Comparison of ENCODE assay signal across 20 cellular contexts in genomic region chr11:14112721-14113120, GRCh38.
"Had no signal": no experiment of that assay in that cellular context is flagged by ENCODE, and none has a peak within 500 bp of the region (broad histone marks: within the 10 kb centered on the region; RNA-seq: fewer than 3 reads in every experiment).

No MANE protein-coding gene starts in this region.

- H3K9me3 ChIP-seq: heart right ventricle, thoracic aorta, transverse colon had no signal

- H3K4me3 Mint-ChIP-seq: naive thymus-derived CD4-positive, alpha-beta T cell; neural crest cell; stimulated activated naive B cell treated with anti-CD40 and anti-IgM and Interleukin-4, amounts not matched to agents 10 μg/mL and 1 μg/mL and 100 μg/mL, for 72 hours; stimulated activated naive CD8-positive, alpha-beta T cell treated with anti-CD3 and anti-CD28 coated beads, Interleukin-15, amount 100 ng/mL, for 72 hours had no signal

- H3K27ac Mint-ChIP-seq: naive thymus-derived CD4-positive, alpha-beta T cell; stimulated activated naive B cell treated with anti-CD40 and anti-IgM and Interleukin-4, amounts not matched to agents 10 μg/mL and 1 μg/mL and 100 μg/mL, for 72 hours; stimulated activated naive CD8-positive, alpha-beta T cell treated with anti-CD3 and anti-CD28 coated beads, Interleukin-15, amount 100 ng/mL, for 72 hours had no signal

- FAIRE-seq: frontal cortex, islet of Langerhans had no signal

- ATAC-seq: esophagus mucosa; heart right ventricle; naive thymus-derived CD4-positive, alpha-beta T cell; sciatic nerve; stimulated activated naive B cell treated with anti-CD40 and anti-IgM and Interleukin-4, amounts not matched to agents 10 μg/mL and 1 μg/mL and 100 μg/mL, for 72 hours; stimulated activated naive CD8-positive, alpha-beta T cell treated with anti-CD3 and anti-CD28 coated beads, Interleukin-15, amount 100 ng/mL, for 72 hours had no signal

- H3K27me3 ChIP-seq: dorsolateral prefrontal cortex, heart right ventricle, transverse colon had no signal

- H3K4me3 ChIP-seq: dorsolateral prefrontal cortex, heart right ventricle, thoracic aorta, transverse colon had no signal

- H3K36me3 ChIP-seq: heart right ventricle, thoracic aorta, transverse colon had no signal

- DNase-seq: cortex of kidney; effector CD8-positive, alpha-beta T cell; heart right ventricle; hypothalamus; kidney glomerular epithelial cell; mesendoderm; naive thymus-derived CD4-positive, alpha-beta T cell; posterior cingulate gyrus; stimulated activated CD4-positive, alpha-beta T cell treated with anti-CD3 and anti-CD28 coated beads, Interleukin-2, amount 100 ng/mL, for 24 hours; stimulated activated CD4-positive, alpha-beta T cell treated with anti-CD3 and anti-CD28 coated beads, Interleukin-4, amount 100 ng/mL, for 4 hours; stimulated activated naive B cell treated with anti-CD40 and anti-IgM and Interleukin-4, amounts not matched to agents 10 μg/mL and 1 μg/mL and 100 μg/mL, for 72 hours; stimulated activated naive CD8-positive, alpha-beta T cell treated with anti-CD3 and anti-CD28 coated beads, Interleukin-15, amount 100 ng/mL, for 72 hours; transverse colon had no signal

- H3K27ac ChIP-seq: heart right ventricle, thoracic aorta, transverse colon had no signal

- H3K27me3 Mint-ChIP-seq: stimulated activated naive CD8-positive, alpha-beta T cell treated with anti-CD3 and anti-CD28 coated beads, Interleukin-15, amount 100 ng/mL, for 72 hours had no signal

- H3K36me3 Mint-ChIP-seq: stimulated activated naive B cell treated with anti-CD40 and anti-IgM and Interleukin-4, amounts not matched to agents 10 μg/mL and 1 μg/mL and 100 μg/mL, for 72 hours had no signal

- H3K9me3 Mint-ChIP-seq: neural crest cell had no signal

- H3K4me1 Mint-ChIP-seq: stimulated activated naive B cell treated with anti-CD40 and anti-IgM and Interleukin-4, amounts not matched to agents 10 μg/mL and 1 μg/mL and 100 μg/mL, for 72 hours had no signal
